18 cellular contexts compared by ENCODE assay signal in genomic region chr10:67834375-67834774, GRCh38. TPM values are rescaled to one million over a fixed set of nuclear protein-coding genes. Genes with fewer than 3 reads are reported as not detected.
A peak's percentile ranks its signal among the peaks of the same experiment; 100 is the strongest.
DNase-seq lines count a peak whose midpoint lies in the region; ATAC-seq, FAIRE-seq and TF ChIP-seq lines count a peak whose summit lies in the region.
"Had no signal": no experiment of that assay in that cellular context is flagged by ENCODE, and none has a peak within 500 bp of the region (broad histone marks: within the 10 kb centered on the region; RNA-seq: fewer than 3 reads in every experiment).

No MANE protein-coding gene starts in this region.

- no peak for TF ChIP-seq RAD21 in HepG2 (CRISPR knock-in tag; IDR thresholded peaks at IDR 0.05)

- FAIRE-seq in HepG2 (lab: Jason Lieb, UNC) = no peak
- FAIRE-seq: GM12878, H54 had no signal

- H3K27me3 ChIP-seq in HepG2 (ENCODE audit: control insufficient read depth in 1 of 2, insufficient read depth in 2 of 2, low read length in 2 of 2) (no peaks in the 10 kb centered on the region), right lobe of liver (no peaks in the 10 kb centered on the region), PC-3 (ENCODE audit: low read length) (no peaks in the 10 kb centered on the region), Karpas-422 (ENCODE audit: low read length) (no peaks in the 10 kb centered on the region)
- H3K27me3 ChIP-seq: BLaER1 had no signal

- TF ChIP-seq CTCF in HepG2 (CRISPR knock-in tag; IDR thresholded peaks at IDR 0.05) (no peak), right lobe of liver (IDR thresholded peaks at IDR 0.05) (no peak), HEK293 (tag by site-specific recombination; IDR thresholded peaks at IDR 0.05) (no peak), PC-3 (conservative IDR thresholded peaks at IDR 0.05; ENCODE audit: low read depth, low read length) (no peak)

- H3K36me3 ChIP-seq in HepG2 (replicated peaks in 1 of 2; ENCODE audit: control insufficient read depth in 1 of 2, insufficient read depth in 2 of 2, low read length in 2 of 2) (peaks cover 0 to 3% of the 10 kb centered on the region in 2 experiments; a peak in 1 of 5 replicates), right lobe of liver (no peaks in the 10 kb centered on the region), HEK293 (ENCODE audit: control insufficient read depth in 2 of 2, insufficient read depth in 1 of 2, low read length in 2 of 2) (peaks cover 0 to 4% of the 10 kb centered on the region in 2 experiments; a peak in 1 of 3 replicates), PC-3 (ENCODE audit: low read depth, low read length) (no peaks in the 10 kb centered on the region), Karpas-422 (ENCODE audit: insufficient read depth, low read length) (0 out of 2 replicates have a peak, but pooled peaks cover 4% of the 10 kb centered on the region)
- H3K36me3 ChIP-seq: BLaER1, HAP-1 had no signal

- H2AFZ ChIP-seq in HepG2 (ENCODE audit: low read length) = no peak overlapping the region
- no peak overlapping the region for H2AFZ ChIP-seq in PC-3 (ENCODE audit: low read length)
- H2AFZ ChIP-seq in Karpas-422 (ENCODE audit: low read length) = no peak overlapping the region
- H2AFZ ChIP-seq: GM23338 had no signal

- H3K4me2 ChIP-seq in HepG2 (ENCODE audit: low read depth, low read length) (peak overlapping the region; percentile 27; the same call in 1 of the 2 replicates), PC-3 (ENCODE audit: low read length) (0 out of 2 replicates have a peak overlapping the region, but pooled peaks have one; percentile 37), Karpas-422 (ENCODE audit: low read depth, low read length, poor library complexity, severe bottlenecking) (no peak overlapping the region)
- H3K4me2 ChIP-seq: BLaER1, GM23338 had no signal

- POLR2A ChIA-PET in HepG2 (lab: Yijun Ruan, JAX) (interaction anchor here (1.8 kb wide), 1 partner anchor 15 kb away, joined by 5 read pairs; no protein-coding TSS in a partner anchor), HEK293 (lab: Yijun Ruan, JAX) (no interaction called here), PC-3 (lab: Charles Lee; ENCODE audit: unreplicated experiment) (interaction anchor here (1.2 kb wide), 1 partner anchor 14 kb away, joined by 13 read pairs; no protein-coding TSS in a partner anchor)

- BruUV-seq in HepG2 (replicated peaks; lab: Mats Ljungman, UMichigan) = no TSS peak
- no TSS peak for BruUV-seq in PC-3 (replicated peaks; lab: Mats Ljungman, UMichigan)

- no peak overlapping the region for H3K9ac ChIP-seq in HepG2 (ENCODE audit: insufficient read depth, low read depth, low read length)
- H3K9ac ChIP-seq in PC-3 (ENCODE audit: low read length) = no peak overlapping the region
- H3K9ac ChIP-seq in Karpas-422 (ENCODE audit: low read length) = no peak overlapping the region
- H3K9ac ChIP-seq: BLaER1 had no signal

- TF ChIP-seq POLR2A in HepG2 (IDR thresholded peaks at IDR 0.05; ENCODE audit: insufficient read depth in 1 of 2, low read depth in 2 of 2, low read length in 2 of 2) (no peak), right lobe of liver (IDR thresholded peaks at IDR 0.05) (no peak)

- H4K20me1 ChIP-seq in HepG2 (ENCODE audit: insufficient read depth, low read length) = no peaks in the 10 kb centered on the region
- no peaks in the 10 kb centered on the region for H4K20me1 ChIP-seq in PC-3 (ENCODE audit: low read length)
- H4K20me1 ChIP-seq in Karpas-422 (ENCODE audit: insufficient read depth, low read depth, low read length) = no peaks in the 10 kb centered on the region
- H4K20me1 ChIP-seq: BLaER1 had no signal

- H3K9me3 ChIP-seq in HepG2 (ENCODE audit: low read length) (no peaks in the 10 kb centered on the region), right lobe of liver (no peaks in the 10 kb centered on the region), HEK293 (ENCODE audit: control insufficient read depth, insufficient read depth, low read depth, low read length) (no peaks in the 10 kb centered on the region), PC-3 (ENCODE audit: low read length) (no peaks in the 10 kb centered on the region), Karpas-422 (ENCODE audit: low read length) (no peaks in the 10 kb centered on the region)
- H3K9me3 ChIP-seq: BLaER1, Caco-2, HAP-1 had no signal

- H3K4me1 ChIP-seq in HepG2 (ENCODE audit: insufficient read depth, low read length) (peaks cover 33% of the 10 kb centered on the region), right lobe of liver (peaks cover 0 to 12% (median 0%) of the 10 kb centered on the region in 4 donors), HEK293 (ENCODE audit: control insufficient read depth, insufficient read depth, low read length) (0 out of 2 replicates have a peak, but pooled peaks cover 2% of the 10 kb centered on the region), PC-3 (ENCODE audit: insufficient read depth, low read length) (peaks cover 34% of the 10 kb centered on the region), Karpas-422 (ENCODE audit: low read length) (peaks cover 14% of the 10 kb centered on the region)
- H3K4me1 ChIP-seq: BLaER1 had no signal

- H3F3A ChIP-seq in PC-3 (ENCODE audit: low read length, unreplicated experiment) = no peaks in the 10 kb centered on the region

- intact Hi-C loops in HepG2 (cut with micrococcal nuclease; ENCODE audit: unreplicated experiment) = no loop called here
- intact Hi-C loops in right lobe of liver (cut with DNase I) = no loop called here
- intact Hi-C loops in PC-3 (cut with micrococcal nuclease) = no loop called here

- H3K9me2 ChIP-seq in PC-3 (replicated peaks; ENCODE audit: low read length) (no peaks in the 10 kb centered on the region), Karpas-422 (replicated peaks; ENCODE audit: insufficient read depth, low read length) (no peaks in the 10 kb centered on the region)

- in situ Hi-C loops in HepG2 (cut with HindIII; ENCODE audit: extremely low pct_ligation_motif_present, low pct_unique_long_range_greater_than_20kb) = no loop called here

- H3K79me2 ChIP-seq in HepG2 (ENCODE audit: insufficient read depth, low read length) (peaks cover 41% of the 10 kb centered on the region), PC-3 (ENCODE audit: low read length) (0 out of 2 replicates have a peak, but pooled peaks cover 7% of the 10 kb centered on the region), Karpas-422 (ENCODE audit: low read length) (peaks cover 70% of the 10 kb centered on the region)

- H3K4me3 ChIP-seq in HepG2 (replicated peaks in 1 of 3; ENCODE audit: insufficient read depth in 1 of 3, low read depth in 2 of 3, low read length in 3 of 3) (no peak overlapping the region), right lobe of liver (no peak overlapping the region), HEK293 (ENCODE audit: low read depth, low read length) (no peak overlapping the region), PC-3 (ENCODE audit: low read length) (no peak overlapping the region), Karpas-422 (ENCODE audit: low read length) (no peak overlapping the region)
- H3K4me3 ChIP-seq: BLaER1, GM12878, GM23338, HAP-1 had no signal

- 97% methylated on average over 8 of the region's 8 CpGs for WGBS in HepG2 (ENCODE audit: low lambda C conversion rate)
- 90% methylated on average over 6 of the region's 8 CpGs for WGBS in right lobe of liver (ENCODE audit: insufficient coverage, low coverage, low lambda C conversion rate, missing lambda C conversion rate)

- H3K27ac ChIP-seq in HepG2 (ENCODE audit: extremely low read length, insufficient read depth, low read length) (no peak overlapping the region), right lobe of liver (no peak overlapping the region), HEK293 (ENCODE audit: extremely low read depth, low read depth, low read length) (no peak overlapping the region), PC-3 (ENCODE audit: low read length) (0 out of 2 replicates have a peak overlapping the region, but pooled peaks have one; percentile 68), Karpas-422 (ENCODE audit: low read length) (no peak overlapping the region)
- H3K27ac ChIP-seq: BLaER1, C4-2B had no signal

- ATAC-seq in HepG2 (no peak), right lobe of liver (no peak), PC-3 (no peak), GM18909 (IDR thresholded peaks at IDR 0.05; ENCODE audit: poor library complexity, unreplicated experiment) (no peak)
- ATAC-seq: CD8-positive, alpha-beta T cell; GM12878; GM23338 had no signal

- no peak for TF ChIP-seq EP300 in HepG2 (IDR thresholded peaks at IDR 0.05; ENCODE audit: low read depth in 2 of 2, low read length in 2 of 2)
- no peak for TF ChIP-seq EP300 in HepG2 (CRISPR knock-in tag; IDR thresholded peaks at IDR 0.05; ENCODE audit: borderline replicate concordance)

- CTCF ChIA-PET in HepG2 (lab: Yijun Ruan, JAX; ENCODE audit: low intra/inter-chr PET ratio, low total read pairs) (no interaction called here), HEK293 (lab: Yijun Ruan, JAX) (no interaction called here), PC-3 (lab: Charles Lee) (no interaction called here)

- DNase-seq in HepG2 (ENCODE audit: low spot score) (no peak), right lobe of liver (no peak), PC-3 (no peak), Karpas-422 (no peak)
- DNase-seq: Caco-2; CD4-positive, CD25-positive, alpha-beta regulatory T cell; CD8-positive, alpha-beta T cell; DMS153; DND-41 had no signal

RNA-seq across cellular contexts. Expression of gene DNAJC12, which starts 3.6 kb away (rescaled TPM):
- total RNA-seq in HepG2 (2016; rRNA removed; fragmentation: Illumina TruSeq; extraction: Trizol) = 11.6 and 14.4 TPM in 2 replicates
- 3.2 and 3.5 TPM in 2 replicates for total RNA-seq in HepG2 (2016; cell fraction: cytosol; rRNA removed; fragmentation: Illumina TruSeq; extraction: Trizol; ENCODE audit: low read depth)
- total RNA-seq in HepG2 (2016; cell fraction: insoluble cytoplasmic fraction; rRNA removed; fragmentation: Illumina TruSeq; extraction: Trizol) = 10.7 and 18.0 TPM in 2 replicates
- 5.5 and 7.4 TPM in 2 replicates for total RNA-seq in HepG2 (2016; cell fraction: membrane; rRNA removed; fragmentation: Illumina TruSeq; extraction: Trizol)
- 4.7 and 5.1 TPM in 2 replicates for total RNA-seq in HepG2 (2016; cell fraction: nucleus; rRNA removed; fragmentation: Illumina TruSeq; extraction: Trizol)
- polyA plus RNA-seq in HepG2 (2011; rRNA removed) = 42.6 and 43.9 TPM in 2 replicates
- polyA plus RNA-seq in HepG2 (2011; cell fraction: cytosol; rRNA removed) = 21.0 and 40.0 TPM in 2 replicates
- polyA plus RNA-seq in HepG2 (2011; cell fraction: nucleus; rRNA removed) = 7.5 and 15.1 TPM in 2 replicates
- polyA plus RNA-seq in HepG2 (2012) = 81.9 and 82.1 TPM in 2 replicates
- polyA plus RNA-seq in HepG2 (2016; cell fraction: cytosol; fragmentation: Illumina TruSeq; extraction: Trizol; ENCODE audit: low read depth) = 1.9 and 3.5 TPM in 2 replicates
- polyA plus RNA-seq in HepG2 (2016; cell fraction: insoluble cytoplasmic fraction; fragmentation: Illumina TruSeq; extraction: Trizol; ENCODE audit: low read depth) = 13.4 and 19.0 TPM in 2 replicates
- polyA plus RNA-seq in HepG2 (2016; cell fraction: membrane; fragmentation: Illumina TruSeq; extraction: Trizol; ENCODE audit: low read depth) = 3.8 and 4.2 TPM in 2 replicates
- polyA plus RNA-seq in HepG2 (2016; cell fraction: nucleus; fragmentation: Illumina TruSeq; extraction: Trizol; ENCODE audit: insufficient read depth, low read depth) = 5.6 and 5.8 TPM in 2 replicates
- polyA minus RNA-seq in HepG2 (2011; rRNA and poly(A)+ RNA removed; ENCODE audit: low replicate concordance) = 2.8 and 6.8 TPM in 2 replicates
- 10.6 and 13.8 TPM in 2 replicates for polyA minus RNA-seq in HepG2 (2011; cell fraction: cytosol; rRNA and poly(A)+ RNA removed)
- 10.3 and 17.5 TPM in 2 replicates for polyA minus RNA-seq in HepG2 (2011; cell fraction: nucleus; rRNA and poly(A)+ RNA removed)
- 10 to 100 TPM; 11.8 to 25.6 (median 20.9) TPM for total RNA-seq in right lobe of liver
- 14.2 and 15.5 TPM in 2 replicates for total RNA-seq in PC-3 (2014; rRNA removed)
- total RNA-seq in Karpas-422 (2014; rRNA removed; shearing (Covaris generic); ENCODE audit: low replicate concordance) = 52.2 and 72.8 TPM in 2 replicates
- total RNA-seq: B cell; CD4-positive, CD25-positive, alpha-beta regulatory T cell; CD8-positive, alpha-beta T cell had no signal

RNA-seq across cellular contexts. Expression of gene SIRT1, which starts 50.1 kb away (rescaled TPM):
- total RNA-seq in HepG2 (2016; rRNA removed; fragmentation: Illumina TruSeq; extraction: Trizol) (10.2 and 16.6 TPM in 2 replicates), right lobe of liver (10 to 100 TPM in 1 of 6 experiments, 1 to 10 TPM in 5; 4.4 to 11.5 (median 6.7) TPM), PC-3 (2014; rRNA removed) (20.4 and 20.8 TPM in 2 replicates)
- total RNA-seq in HepG2 (2016; cell fraction: cytosol; rRNA removed; fragmentation: Illumina TruSeq; extraction: Trizol; ENCODE audit: low read depth) = 2.2 and 4.1 TPM in 2 replicates
- total RNA-seq in HepG2 (2016; cell fraction: insoluble cytoplasmic fraction; rRNA removed; fragmentation: Illumina TruSeq; extraction: Trizol) = 10.3 and 15.9 TPM in 2 replicates
- 4.9 and 6.6 TPM in 2 replicates for total RNA-seq in HepG2 (2016; cell fraction: membrane; rRNA removed; fragmentation: Illumina TruSeq; extraction: Trizol)
- 10.6 and 12.4 TPM in 2 replicates for total RNA-seq in HepG2 (2016; cell fraction: nucleus; rRNA removed; fragmentation: Illumina TruSeq; extraction: Trizol)
- polyA plus RNA-seq in HepG2 (2011; rRNA removed) = 7.5 and 9.4 TPM in 2 replicates
- 3.4 and 5.3 TPM in 2 replicates for polyA plus RNA-seq in HepG2 (2011; cell fraction: cytosol; rRNA removed)
- polyA plus RNA-seq in HepG2 (2011; cell fraction: nucleus; rRNA removed) = 3.2 and 3.6 TPM in 2 replicates
- 10.6 and 11.9 TPM in 2 replicates for polyA plus RNA-seq in HepG2 (2012)
- 0.53 and 0.71 TPM in 2 replicates for polyA plus RNA-seq in HepG2 (2016; cell fraction: cytosol; fragmentation: Illumina TruSeq; extraction: Trizol; ENCODE audit: low read depth)
- 16.9 and 17.4 TPM in 2 replicates for polyA plus RNA-seq in HepG2 (2016; cell fraction: insoluble cytoplasmic fraction; fragmentation: Illumina TruSeq; extraction: Trizol; ENCODE audit: low read depth)
- 2.9 and 3.1 TPM in 2 replicates for polyA plus RNA-seq in HepG2 (2016; cell fraction: membrane; fragmentation: Illumina TruSeq; extraction: Trizol; ENCODE audit: low read depth)
- polyA plus RNA-seq in HepG2 (2016; cell fraction: nucleus; fragmentation: Illumina TruSeq; extraction: Trizol; ENCODE audit: insufficient read depth, low read depth) = 12.2 and 12.6 TPM in 2 replicates
- 2.7 and 7.2 TPM in 2 replicates for polyA minus RNA-seq in HepG2 (2011; rRNA and poly(A)+ RNA removed; ENCODE audit: low replicate concordance)
- polyA minus RNA-seq in HepG2 (2011; cell fraction: cytosol; rRNA and poly(A)+ RNA removed) = 8.3 and 9.1 TPM in 2 replicates
- polyA minus RNA-seq in HepG2 (2011; cell fraction: nucleus; rRNA and poly(A)+ RNA removed) = 10.7 and 12.6 TPM in 2 replicates
- total RNA-seq in Karpas-422 (2014; rRNA removed; shearing (Covaris generic); ENCODE audit: low replicate concordance) = 14.9 and 29.0 TPM in 2 replicates
